18 cellular contexts compared by ENCODE assay signal in the genomic region with DNA sequence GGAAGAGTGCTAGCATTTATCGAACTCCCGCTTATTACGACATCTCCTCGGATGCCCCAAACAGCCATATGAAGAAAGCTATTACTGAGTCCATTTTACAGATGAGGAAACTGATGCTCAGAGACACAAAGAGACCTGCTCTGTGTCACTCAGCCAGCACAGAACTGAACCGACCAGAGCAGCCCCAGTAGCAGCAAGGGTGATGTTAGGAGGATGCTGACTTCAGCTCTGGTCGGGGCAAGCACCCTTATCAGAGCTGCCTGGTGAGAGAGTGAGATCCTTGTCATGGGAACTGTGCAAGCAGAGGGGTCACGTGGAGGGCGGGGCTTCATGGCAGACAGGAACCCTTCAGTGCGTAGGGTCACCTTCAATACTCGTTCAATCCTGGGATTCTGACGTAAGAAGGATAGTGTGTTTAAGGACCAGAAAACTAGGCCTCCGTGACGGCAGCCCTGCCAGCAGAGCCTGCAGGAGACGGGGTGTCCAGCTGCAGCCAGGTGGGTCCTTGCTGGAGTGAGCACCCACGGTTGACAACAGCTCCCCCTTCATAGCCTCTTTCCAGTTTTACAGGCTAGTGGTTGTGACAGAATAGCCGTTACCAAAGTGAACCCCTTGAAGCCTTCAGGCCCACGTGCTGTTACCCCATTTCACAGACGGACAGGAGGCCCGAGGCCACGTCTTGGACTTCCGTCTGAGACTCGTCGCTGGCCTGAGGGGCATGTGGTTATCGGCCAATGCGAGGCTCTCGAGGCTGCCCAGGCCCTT.
"Had no signal": no experiment of that assay in that cellular context is flagged by ENCODE, and none has a peak within 500 bp of the region (broad histone marks: within the 10 kb centered on the region; RNA-seq: fewer than 3 reads in every experiment).

No MANE protein-coding gene starts in this region.

- H3K27ac ChIP-seq: ascending aorta, coronary artery, gastroesophageal sphincter, heart right ventricle, left lung, stomach had no signal

- H3K36me3 ChIP-seq: ascending aorta, gastroesophageal sphincter, heart right ventricle, left lung, stomach had no signal

- DNase-seq: activated CD4-positive, alpha-beta memory T cell treated with anti-CD3 and anti-CD28 coated beads, Interleukin-2, amount 10 ng/mL, durations not matched to agents 7 days and 5 days; activated CD4-positive, alpha-beta T cell treated with anti-CD3 and anti-CD28 coated beads for 4 hours; activated CD8-positive, alpha-beta memory T cell treated with anti-CD3 and anti-CD28 coated beads, Interleukin-2, amount 10 ng/mL, durations not matched to agents 7 days and 5 days; activated naive CD4-positive, alpha-beta T cell treated with anti-CD3 and anti-CD28 coated beads, Interleukin-2, amount 10 ng/mL, durations not matched to agents 7 days and 5 days; heart right ventricle; mammary epithelial cell; stomach; SW 1271; T-helper 2 cell had no signal

- H3K36me3 Mint-ChIP-seq: activated CD8-positive, alpha-beta memory T cell treated with anti-CD3 and anti-CD28 coated beads, Interleukin-2, amount 10 ng/mL, durations not matched to agents 7 days and 5 days; activated naive CD4-positive, alpha-beta T cell treated with anti-CD3 and anti-CD28 coated beads, Interleukin-2, amount 10 ng/mL, durations not matched to agents 7 days and 5 days; type B pancreatic cell; WTC11 had no signal

- H3K4me1 Mint-ChIP-seq: activated naive CD4-positive, alpha-beta T cell treated with anti-CD3 and anti-CD28 coated beads, Interleukin-2, amount 10 ng/mL, durations not matched to agents 7 days and 5 days; activated T-helper 17 cell treated with anti-CD3 and anti-CD28 coated beads, Interleukin-2, amount 50 U/mL, for 72 hours; WTC11 had no signal

- H3K27me3 ChIP-seq: ascending aorta, gastroesophageal sphincter, heart right ventricle, left lung, stomach had no signal

- H3K27ac Mint-ChIP-seq: activated CD4-positive, alpha-beta memory T cell treated with anti-CD3 and anti-CD28 coated beads, Interleukin-2, amount 10 ng/mL, durations not matched to agents 7 days and 5 days; activated CD8-positive, alpha-beta memory T cell treated with anti-CD3 and anti-CD28 coated beads, Interleukin-2, amount 10 ng/mL, durations not matched to agents 7 days and 5 days; activated naive CD4-positive, alpha-beta T cell treated with anti-CD3 and anti-CD28 coated beads, Interleukin-2, amount 10 ng/mL, durations not matched to agents 7 days and 5 days; activated T-helper 17 cell treated with anti-CD3 and anti-CD28 coated beads, Interleukin-2, amount 50 U/mL, for 72 hours; progenitor cell of endocrine pancreas; type B pancreatic cell; WTC11 had no signal

- H3K4me3 Mint-ChIP-seq: activated CD4-positive, alpha-beta memory T cell treated with anti-CD3 and anti-CD28 coated beads, Interleukin-2, amount 10 ng/mL, durations not matched to agents 7 days and 5 days; activated CD8-positive, alpha-beta memory T cell treated with anti-CD3 and anti-CD28 coated beads, Interleukin-2, amount 10 ng/mL, durations not matched to agents 7 days and 5 days; activated naive CD4-positive, alpha-beta T cell treated with anti-CD3 and anti-CD28 coated beads, Interleukin-2, amount 10 ng/mL, durations not matched to agents 7 days and 5 days; activated T-helper 17 cell treated with anti-CD3 and anti-CD28 coated beads, Interleukin-2, amount 50 U/mL, for 72 hours; central memory CD8-positive, alpha-beta T cell; type B pancreatic cell; WTC11 had no signal

- H3K9me3 ChIP-seq: ascending aorta, gastroesophageal sphincter, heart right ventricle, left lung, stomach had no signal

- H3K9me3 Mint-ChIP-seq: activated CD4-positive, alpha-beta memory T cell treated with anti-CD3 and anti-CD28 coated beads, Interleukin-2, amount 10 ng/mL, durations not matched to agents 7 days and 5 days; activated naive CD4-positive, alpha-beta T cell treated with anti-CD3 and anti-CD28 coated beads, Interleukin-2, amount 10 ng/mL, durations not matched to agents 7 days and 5 days; activated T-helper 17 cell treated with anti-CD3 and anti-CD28 coated beads, Interleukin-2, amount 50 U/mL, for 72 hours; central memory CD8-positive, alpha-beta T cell; type B pancreatic cell; WTC11 had no signal

- H3K4me3 ChIP-seq: ascending aorta, coronary artery, gastroesophageal sphincter, heart right ventricle, left lung, stomach had no signal

- ATAC-seq: activated CD8-positive, alpha-beta memory T cell treated with anti-CD3 and anti-CD28 coated beads, Interleukin-2, amount 10 ng/mL, durations not matched to agents 7 days and 5 days; activated T-helper 17 cell treated with anti-CD3 and anti-CD28 coated beads, Interleukin-2, amount 50 U/mL, for 72 hours; gastroesophageal sphincter; heart right ventricle; left lung; WTC11 had no signal

- H3K4me1 ChIP-seq: gastroesophageal sphincter, left lung, stomach had no signal

- H3K27me3 Mint-ChIP-seq: activated CD8-positive, alpha-beta memory T cell treated with anti-CD3 and anti-CD28 coated beads, Interleukin-2, amount 10 ng/mL, durations not matched to agents 7 days and 5 days; activated T-helper 17 cell treated with anti-CD3 and anti-CD28 coated beads, Interleukin-2, amount 50 U/mL, for 72 hours; central memory CD8-positive, alpha-beta T cell had no signal
